ENCODE assay signal across 23 cellular contexts in the genomic region with DNA sequence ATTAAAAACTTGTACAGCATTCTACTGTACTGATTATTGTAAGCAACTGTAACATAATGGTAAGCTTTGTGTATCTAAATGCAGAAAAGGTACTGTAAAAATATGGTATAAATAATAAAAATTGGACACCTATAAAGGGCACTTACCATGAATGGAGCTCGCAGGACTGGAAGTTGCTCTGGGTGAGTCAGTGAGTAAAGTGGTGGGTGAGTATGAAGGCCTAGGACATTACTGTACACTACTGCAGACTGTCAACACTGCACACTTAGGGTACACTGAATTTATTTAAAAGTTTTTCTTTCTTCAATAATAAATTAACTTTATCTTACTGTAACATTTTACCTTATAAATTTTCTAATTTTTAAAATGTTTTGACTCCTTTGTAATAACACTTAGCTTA.
"Had no signal": no experiment of that assay in that cellular context is flagged by ENCODE, and none has a peak within 500 bp of the region (broad histone marks: within the 10 kb centered on the region; RNA-seq: fewer than 3 reads in every experiment).

No MANE protein-coding gene starts in this region.

- H2AFZ ChIP-seq: hepatocyte had no signal

- H3K9me3 ChIP-seq: adrenal gland, ovary, right atrium auricular region, upper lobe of left lung had no signal

- H3K4me1 Mint-ChIP-seq: activated CD4-positive, alpha-beta T cell treated with anti-CD3 and anti-CD28 coated beads, Interleukin-2, amount 10 ng/mL, durations not matched to agents 7 days and 5 days; immature natural killer cell had no signal

- H3K27me3 ChIP-seq: adrenal gland, cardiac muscle cell, hepatocyte, ovary, right atrium auricular region, upper lobe of left lung had no signal

- H3K27me3 Mint-ChIP-seq: activated CD4-positive, alpha-beta T cell treated with anti-CD3 and anti-CD28 coated beads, Interleukin-2, amount 10 ng/mL, durations not matched to agents 7 days and 5 days; activated CD8-positive, alpha-beta memory T cell treated with anti-CD3 and anti-CD28 coated beads, Interleukin-2, amount 10 ng/mL, durations not matched to agents 7 days and 5 days; activated CD8-positive, alpha-beta T cell treated with anti-CD3 and anti-CD28 coated beads for 36 hours; T-cell had no signal

- H3K4me2 ChIP-seq: hepatocyte had no signal

- H3K4me3 ChIP-seq: adrenal gland, cardiac muscle cell, hepatocyte, ovary, psoas muscle, right atrium auricular region, upper lobe of left lung had no signal

- ATAC-seq: activated CD8-positive, alpha-beta memory T cell treated with anti-CD3 and anti-CD28 coated beads, Interleukin-2, amount 10 ng/mL, durations not matched to agents 7 days and 5 days; activated CD8-positive, alpha-beta T cell treated with anti-CD3 and anti-CD28 coated beads for 36 hours; activated naive CD4-positive, alpha-beta T cell treated with anti-CD3 and anti-CD28 coated beads, Interleukin-2, amount 50 U/mL, for 72 hours; left ventricle myocardium superior; natural killer cell; psoas muscle; T-cell had no signal

- H3K36me3 Mint-ChIP-seq: natural killer cell had no signal

- H3K9me3 Mint-ChIP-seq: activated CD8-positive, alpha-beta T cell treated with anti-CD3 and anti-CD28 coated beads for 36 hours; activated naive CD4-positive, alpha-beta T cell treated with anti-CD3 and anti-CD28 coated beads, Interleukin-2, amount 50 U/mL, for 72 hours; natural killer cell had no signal

- H3K4me3 Mint-ChIP-seq: activated CD4-positive, alpha-beta T cell treated with anti-CD3 and anti-CD28 coated beads, Interleukin-2, amount 10 ng/mL, durations not matched to agents 7 days and 5 days; activated CD8-positive, alpha-beta memory T cell treated with anti-CD3 and anti-CD28 coated beads, Interleukin-2, amount 10 ng/mL, durations not matched to agents 7 days and 5 days; activated CD8-positive, alpha-beta T cell treated with anti-CD3 and anti-CD28 coated beads for 36 hours; immature natural killer cell; natural killer cell; T-cell; T-helper 2 cell treated with Interferon-gamma antibody and Interleukin-4, amounts not matched to agents 5 μg/mL and 100 μg/mL, for 36 hours had no signal

- H3K27ac ChIP-seq: adrenal gland, cardiac muscle cell, hepatocyte, ovary, psoas muscle, right atrium auricular region, upper lobe of left lung, WERI-Rb-1 had no signal

- H3K27ac Mint-ChIP-seq: activated CD4-positive, alpha-beta T cell treated with anti-CD3 and anti-CD28 coated beads, Interleukin-2, amount 10 ng/mL, durations not matched to agents 7 days and 5 days; activated CD8-positive, alpha-beta memory T cell treated with anti-CD3 and anti-CD28 coated beads, Interleukin-2, amount 10 ng/mL, durations not matched to agents 7 days and 5 days; activated CD8-positive, alpha-beta T cell treated with anti-CD3 and anti-CD28 coated beads for 36 hours; activated naive CD4-positive, alpha-beta T cell treated with anti-CD3 and anti-CD28 coated beads, Interleukin-2, amount 50 U/mL, for 72 hours; immature natural killer cell; natural killer cell; T-cell; T-helper 2 cell treated with Interferon-gamma antibody and Interleukin-4, amounts not matched to agents 5 μg/mL and 100 μg/mL, for 36 hours had no signal

- DNase-seq: activated CD4-positive, alpha-beta T cell treated with anti-CD3 and anti-CD28 coated beads, Interleukin-2, amount 10 ng/mL, durations not matched to agents 7 days and 5 days; activated CD4-positive, CD25-positive, alpha-beta regulatory T cell treated with anti-CD3 and anti-CD28 coated beads, Interleukin-2, amount 50 U/mL, for 72 hours; activated CD8-positive, alpha-beta memory T cell treated with anti-CD3 and anti-CD28 coated beads, Interleukin-2, amount 10 ng/mL, durations not matched to agents 7 days and 5 days; activated CD8-positive, alpha-beta T cell treated with anti-CD3 and anti-CD28 coated beads for 36 hours; adrenal gland; foreskin melanocyte; immature natural killer cell; kidney glomerular epithelial cell; left ventricle myocardium superior; midbrain; natural killer cell; ovary; psoas muscle; stimulated activated CD4-positive, alpha-beta T cell treated with anti-CD3 and anti-CD28 coated beads, Interleukin-4, amount 100 ng/mL, for 24 hours; stimulated activated naive CD4-positive, alpha-beta T cell treated with Interleukin-2 at 50 U/mL for 16 hours; T-cell; upper lobe of left lung; WERI-Rb-1 had no signal

- H3K36me3 ChIP-seq: adrenal gland, cardiac muscle cell, ovary, right atrium auricular region, upper lobe of left lung, WERI-Rb-1 had no signal
